In the genomic region with DNA sequence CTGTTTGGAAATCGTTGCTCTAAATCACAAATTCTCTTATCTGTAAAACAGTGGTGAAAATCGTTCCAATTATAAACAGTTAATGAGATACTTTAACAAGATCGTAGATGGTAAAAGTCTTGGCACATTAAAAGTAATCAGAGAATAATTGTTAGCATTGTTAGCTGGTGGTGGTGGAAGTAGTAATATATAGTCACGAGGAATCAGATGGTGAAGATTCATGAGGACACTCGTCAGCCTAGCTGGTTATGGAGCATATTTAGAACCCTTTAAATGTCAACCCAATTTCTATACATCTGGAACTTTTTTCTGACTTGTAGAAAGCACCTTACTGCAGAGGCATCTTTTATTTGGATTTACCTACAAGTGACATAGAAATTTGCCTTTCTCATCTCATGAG, we compare ENCODE assay signal across 28 cellular contexts.
DNase-seq lines count a peak whose midpoint lies in the region; ATAC-seq and TF ChIP-seq lines count a peak whose summit lies in the region.
"Had no signal": no experiment of that assay in that cellular context is flagged by ENCODE, and none has a peak within 500 bp of the region (broad histone marks: within the 10 kb centered on the region; RNA-seq: fewer than 3 reads in every experiment).

No MANE protein-coding gene starts in this region.

- H3K4me1 ChIP-seq in tibial artery = peaks cover 0 to 31% (median 13%) of the 10 kb centered on the region in 4 donors
- H3K4me1 ChIP-seq: BLaER1 had no signal

- no peaks in the 10 kb centered on the region for H3K36me3 ChIP-seq in tibial artery
- H3K36me3 ChIP-seq: BLaER1, cardiac muscle cell had no signal

- H3K27ac Mint-ChIP-seq in HFFc6 (no peak overlapping the region), chondrocyte (ENCODE audit: unreplicated experiment) (peak overlapping the region; percentile 8), nephron (peak overlapping the region in 2 of 3 experiments; percentile 47 to 66)
- H3K27ac Mint-ChIP-seq: activated naive CD4-positive, alpha-beta T cell treated with anti-CD3 and anti-CD28 coated beads, Interleukin-2, amount 50 U/mL, for 72 hours; natural killer cell treated with Interleukin-12 subunit alpha and Interleukin-12 subunit beta and Interleukin-15 and Interleukin-18, amount 100 ng/mL, for 72 hours; stimulated activated naive CD8-positive, alpha-beta T cell treated with anti-CD3 and anti-CD28 coated beads, Interleukin-15, Interleukin-2, amounts not matched to agents 100 ng/mL and 50 ng/mL, for 24 hours had no signal

- H3K27me3 ChIP-seq in tibial artery = no peaks in the 10 kb centered on the region
- H3K27me3 ChIP-seq: BLaER1, foreskin keratinocyte, testis had no signal

- peak overlapping the region; percentile 56; the same call in 1 of the 2 replicates for H3K4me3 Mint-ChIP-seq in HFFc6
- H3K4me3 Mint-ChIP-seq in chondrocyte (ENCODE audit: unreplicated experiment) = no peak overlapping the region
- H3K4me3 Mint-ChIP-seq in nephron = peak overlapping the region in 1 of 3 experiments; percentile 26
- H3K4me3 Mint-ChIP-seq: natural killer cell treated with Interleukin-12 subunit alpha and Interleukin-12 subunit beta and Interleukin-15 and Interleukin-18, amount 100 ng/mL, for 72 hours; stimulated activated naive CD8-positive, alpha-beta T cell treated with anti-CD3 and anti-CD28 coated beads, Interleukin-15, Interleukin-2, amounts not matched to agents 100 ng/mL and 50 ng/mL, for 24 hours had no signal

- DNase-seq in HFFc6 (no peak), chondrocyte (ENCODE audit: low spot score) (no peak), tibial artery (no peak)
- no peak for DNase-seq in stimulated activated CD4-positive, alpha-beta T cell treated with anti-CD3 and anti-CD28 coated beads, Interleukin-4, amount 100 ng/mL, for 4 hours
- DNase-seq: activated CD4-positive, alpha-beta T cell treated with anti-CD3 and anti-CD28 coated beads for 48 hours; activated T-cell treated with anti-CD3 and anti-CD28 coated beads for 4 hours; erythroblast; foreskin keratinocyte; Kasumi-1; left cardiac atrium; NCI-H1436; NCI-H2081; NCI-H526 treated with DMSO at 0.1 percent for 48 hours; SIG-M5; stimulated activated CD4-positive, alpha-beta T cell treated with anti-CD3 and anti-CD28 coated beads, Interleukin-1b, Interleukin-23, amount 100 ng/mL, for 48 hours; stimulated activated CD8-positive, alpha-beta memory T cell treated with anti-CD3 and anti-CD28 coated beads, Interleukin-4, amount 100 ng/mL, for 48 hours; T1000 had no signal

- H3K4me3 ChIP-seq in tibial artery = no peak overlapping the region
- H3K4me3 ChIP-seq: BLaER1, cardiac muscle cell, GM12878, testis had no signal

- peaks cover 5% of the 10 kb centered on the region; the same call in 1 of the 2 replicates for H3K36me3 Mint-ChIP-seq in HFFc6 (ENCODE audit: low read depth)
- peaks cover 1% of the 10 kb centered on the region for H3K36me3 Mint-ChIP-seq in chondrocyte (ENCODE audit: low read depth)
- no peaks in the 10 kb centered on the region for H3K36me3 Mint-ChIP-seq in nephron (ENCODE audit: low read depth)
- H3K36me3 Mint-ChIP-seq: activated naive CD4-positive, alpha-beta T cell treated with anti-CD3 and anti-CD28 coated beads, Interleukin-2, amount 50 U/mL, for 72 hours; natural killer cell treated with Interleukin-12 subunit alpha and Interleukin-12 subunit beta and Interleukin-15 and Interleukin-18, amount 100 ng/mL, for 72 hours had no signal

- H3K9me3 Mint-ChIP-seq in HFFc6 (no peaks in the 10 kb centered on the region), chondrocyte (ENCODE audit: low read depth) (no peaks in the 10 kb centered on the region), nephron (no peaks in the 10 kb centered on the region)
- H3K9me3 Mint-ChIP-seq: natural killer cell treated with Interleukin-12 subunit alpha and Interleukin-12 subunit beta and Interleukin-15 and Interleukin-18, amount 100 ng/mL, for 72 hours; stimulated activated naive CD8-positive, alpha-beta T cell treated with anti-CD3 and anti-CD28 coated beads, Interleukin-15, Interleukin-2, amounts not matched to agents 100 ng/mL and 50 ng/mL, for 24 hours had no signal

- peak overlapping the region; percentile 43 to 72 for H3K27ac ChIP-seq in tibial artery
- H3K27ac ChIP-seq: BLaER1, cardiac muscle cell, foreskin keratinocyte had no signal

- H3K4me1 Mint-ChIP-seq in HFFc6 (ENCODE audit: low read depth) (peaks cover 32% of the 10 kb centered on the region), chondrocyte (ENCODE audit: low read depth) (peaks cover 34% of the 10 kb centered on the region), nephron (peaks cover 30% of the 10 kb centered on the region)

- H3K27me3 Mint-ChIP-seq in HFFc6 (ENCODE audit: insufficient read depth) (peaks cover 24% of the 10 kb centered on the region), chondrocyte (ENCODE audit: low read depth) (peaks cover 11% of the 10 kb centered on the region), nephron (ENCODE audit: low read depth) (peaks cover 4% of the 10 kb centered on the region)
- H3K27me3 Mint-ChIP-seq: stimulated activated naive CD8-positive, alpha-beta T cell treated with anti-CD3 and anti-CD28 coated beads, Interleukin-15, Interleukin-2, amounts not matched to agents 100 ng/mL and 50 ng/mL, for 24 hours had no signal

- TF ChIP-seq CTCF in HFFc6 (IDR thresholded peaks at IDR 0.05) (no peak), chondrocyte (IDR thresholded peaks at IDR 0.05) (no peak), nephron (IDR thresholded peaks at IDR 0.05; ENCODE audit: unreplicated experiment in 3 of 3) (no peak), tibial artery (IDR thresholded peaks at IDR 0.05) (no peak)

- no peaks in the 10 kb centered on the region for H3K9me3 ChIP-seq in tibial artery
- H3K9me3 ChIP-seq: BLaER1, testis had no signal

- ATAC-seq in HG02759 (IDR thresholded peaks at IDR 0.05; ENCODE audit: unreplicated experiment) (no peak), HG03097 (IDR thresholded peaks at IDR 0.05; ENCODE audit: low FRiP score, unreplicated experiment) (no peak)
- ATAC-seq: activated naive CD4-positive, alpha-beta T cell treated with anti-CD3 and anti-CD28 coated beads, Interleukin-2, amount 50 U/mL, for 72 hours; foreskin keratinocyte; GM12878; natural killer cell treated with Interleukin-12 subunit alpha and Interleukin-12 subunit beta and Interleukin-15 and Interleukin-18, amount 100 ng/mL, for 72 hours; Panc1 had no signal

- intact Hi-C loops in tibial artery (cut with DNase I; ENCODE audit: low total_unique reads) = no loop called here
